In the genomic region with DNA sequence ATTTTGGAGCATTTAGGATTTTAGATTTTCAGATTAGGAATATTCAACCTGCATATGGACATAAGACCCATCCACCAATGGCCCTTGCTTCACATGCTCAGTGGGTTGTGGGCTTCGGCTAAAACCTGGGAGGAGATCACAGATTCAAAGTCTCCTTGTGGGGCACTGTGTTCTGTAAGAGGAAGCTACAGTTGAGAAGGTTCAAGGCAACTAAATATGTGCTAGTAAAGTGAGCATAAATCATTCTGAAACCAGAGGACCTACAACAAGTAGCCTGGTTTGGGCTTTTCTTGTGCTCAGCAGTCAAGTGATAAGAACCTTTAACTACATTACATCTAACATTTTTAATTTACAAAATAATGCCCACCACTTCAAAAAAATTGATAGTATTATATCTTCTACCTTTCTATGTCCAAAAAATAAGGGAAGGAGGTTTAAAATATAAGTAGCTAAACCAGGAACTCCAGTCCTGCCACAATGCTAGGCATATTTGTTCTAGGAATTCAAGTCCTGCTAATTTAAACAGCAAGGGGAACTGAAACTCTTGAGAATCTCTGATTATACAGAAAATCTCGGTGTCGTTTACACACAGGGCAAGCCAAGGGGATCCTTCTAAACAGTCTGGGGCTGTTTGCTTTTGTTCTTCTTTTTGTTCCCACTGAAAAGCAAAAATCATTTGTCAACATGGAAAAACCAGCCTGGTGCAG, we compare ENCODE assay signal across 9 cellular contexts. TPM values are rescaled to one million over a fixed set of nuclear protein-coding genes. Genes with fewer than 3 reads are reported as not detected.
DNase-seq lines count a peak whose midpoint lies in the region; ATAC-seq and TF ChIP-seq lines count a peak whose summit lies in the region.
"Had no signal": no experiment of that assay in that cellular context is flagged by ENCODE, and none has a peak within 500 bp of the region (broad histone marks: within the 10 kb centered on the region; RNA-seq: fewer than 3 reads in every experiment).

No MANE protein-coding gene starts in this region.

- H3K4me1 ChIP-seq in adrenal gland (replicated peaks in 1 of 2): peaks cover 24 to 44% of the 10 kb centered on the region in 2 donors

- peaks cover 65% of the 10 kb centered on the region for H3K4me1 Mint-ChIP-seq in WTC11

- no peak overlapping the region for H3K4me3 Mint-ChIP-seq in WTC11

- 75 to 90% (median 76%) methylated on average over 3 of the region's 3 CpGs for WGBS in adrenal gland, 4 donors

- no peaks in the 10 kb centered on the region for H3K9me3 Mint-ChIP-seq in WTC11

- H3K27me3 Mint-ChIP-seq in WTC11 (ENCODE audit: low read depth): no peaks in the 10 kb centered on the region

- intact Hi-C loops in adrenal gland (cut with DNase I): no loop called here

- peak; percentile 83 for ATAC-seq in GM19035 (IDR thresholded peaks at IDR 0.05; ENCODE audit: unreplicated experiment)
- ATAC-seq in HG03039 (IDR thresholded peaks at IDR 0.05; ENCODE audit: unreplicated experiment): peak; percentile 79
- ATAC-seq in WTC11: no peak

- CTCF ChIA-PET in WTC11 (lab: Charles Lee): interaction anchor here (1.7 kb wide), 1 partner anchor 39 kb away, joined by 4 read pairs; no protein-coding TSS in a partner anchor

- POLR2A ChIA-PET in WTC11 (lab: Charles Lee): interaction anchor here (0.6 kb wide), 1 partner anchor 103 kb away, joined by 4 read pairs; no protein-coding TSS in a partner anchor

- H3K27me3 ChIP-seq in adrenal gland: no peaks in the 10 kb centered on the region

- TF ChIP-seq CTCF in WTC11 (IDR thresholded peaks at IDR 0.05): no peak
- TF ChIP-seq CTCF in adrenal gland (IDR thresholded peaks at IDR 0.05): no peak

- no peaks in the 10 kb centered on the region for H3K9me3 ChIP-seq in adrenal gland (replicated peaks in 1 of 3)

- H3K36me3 Mint-ChIP-seq in WTC11: peaks cover 4% of the 10 kb centered on the region; the same call in 1 of the 2 replicates

- TF ChIP-seq POLR2A in adrenal gland (IDR thresholded peaks at IDR 0.05): no peak

- no peaks in the 10 kb centered on the region for H3K36me3 ChIP-seq in adrenal gland (replicated peaks in 1 of 2)

- DNase-seq in Ammon's horn (ENCODE audit: low spot score) (peak; percentile 28), WTC11 (ENCODE audit: low spot score) (no peak), adrenal gland (no peak), NCI-H1105 (lab: John Stamatoyannopoulos, UW) (no peak), NK-92 (lab: John Stamatoyannopoulos, UW; ENCODE audit: unreplicated experiment) (no peak), DMS 273 (lab: John Stamatoyannopoulos, UW; ENCODE audit: unreplicated experiment) (no peak)
- DNase-seq: NCI-H1694 had no signal

- peak overlapping the region in 1 of 5 donors; percentile 7 for H3K27ac ChIP-seq in adrenal gland

- no peak overlapping the region for H3K4me3 ChIP-seq in adrenal gland

- H3K27ac Mint-ChIP-seq in WTC11: peak overlapping the region; percentile 38; the same call in 1 of the 2 replicates

TF ChIP-seq in WTC11, 78 proteins besides CTCF, POLR2A, EP300 and RAD21:
- TF ChIP-seq NR2C2 (CRISPR knock-in tag; IDR thresholded peaks at IDR 0.05) (no peak), TP53 (CRISPR knock-in tag; IDR thresholded peaks at IDR 0.05) (no peak), TEAD1 (CRISPR knock-in tag; IDR thresholded peaks at IDR 0.05) (no peak), JAZF1 (CRISPR knock-in tag; IDR thresholded peaks at IDR 0.05) (no peak)
- TF ChIP-seq, protein P1, sequence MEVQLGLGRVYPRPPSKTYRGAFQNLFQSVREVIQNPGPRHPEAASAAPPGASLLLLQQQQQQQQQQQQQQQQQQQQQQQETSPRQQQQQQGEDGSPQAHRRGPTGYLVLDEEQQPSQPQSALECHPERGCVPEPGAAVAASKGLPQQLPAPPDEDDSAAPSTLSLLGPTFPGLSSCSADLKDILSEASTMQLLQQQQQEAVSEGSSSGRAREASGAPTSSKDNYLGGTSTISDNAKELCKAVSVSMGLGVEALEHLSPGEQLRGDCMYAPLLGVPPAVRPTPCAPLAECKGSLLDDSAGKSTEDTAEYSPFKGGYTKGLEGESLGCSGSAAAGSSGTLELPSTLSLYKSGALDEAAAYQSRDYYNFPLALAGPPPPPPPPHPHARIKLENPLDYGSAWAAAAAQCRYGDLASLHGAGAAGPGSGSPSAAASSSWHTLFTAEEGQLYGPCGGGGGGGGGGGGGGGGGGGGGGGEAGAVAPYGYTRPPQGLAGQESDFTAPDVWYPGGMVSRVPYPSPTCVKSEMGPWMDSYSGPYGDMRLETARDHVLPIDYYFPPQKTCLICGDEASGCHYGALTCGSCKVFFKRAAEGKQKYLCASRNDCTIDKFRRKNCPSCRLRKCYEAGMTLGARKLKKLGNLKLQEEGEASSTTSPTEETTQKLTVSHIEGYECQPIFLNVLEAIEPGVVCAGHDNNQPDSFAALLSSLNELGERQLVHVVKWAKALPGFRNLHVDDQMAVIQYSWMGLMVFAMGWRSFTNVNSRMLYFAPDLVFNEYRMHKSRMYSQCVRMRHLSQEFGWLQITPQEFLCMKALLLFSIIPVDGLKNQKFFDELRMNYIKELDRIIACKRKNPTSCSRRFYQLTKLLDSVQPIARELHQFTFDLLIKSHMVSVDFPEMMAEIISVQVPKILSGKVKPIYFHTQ (CRISPR knock-in tag; IDR thresholded peaks at IDR 0.05): no peak
- TF ChIP-seq, protein P2, sequence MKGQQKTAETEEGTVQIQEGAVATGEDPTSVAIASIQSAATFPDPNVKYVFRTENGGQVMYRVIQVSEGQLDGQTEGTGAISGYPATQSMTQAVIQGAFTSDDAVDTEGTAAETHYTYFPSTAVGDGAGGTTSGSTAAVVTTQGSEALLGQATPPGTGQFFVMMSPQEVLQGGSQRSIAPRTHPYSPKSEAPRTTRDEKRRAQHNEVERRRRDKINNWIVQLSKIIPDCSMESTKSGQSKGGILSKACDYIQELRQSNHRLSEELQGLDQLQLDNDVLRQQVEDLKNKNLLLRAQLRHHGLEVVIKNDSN (CRISPR knock-in tag; IDR thresholded peaks at IDR 0.05): no peak
- TF ChIP-seq, protein P3, sequence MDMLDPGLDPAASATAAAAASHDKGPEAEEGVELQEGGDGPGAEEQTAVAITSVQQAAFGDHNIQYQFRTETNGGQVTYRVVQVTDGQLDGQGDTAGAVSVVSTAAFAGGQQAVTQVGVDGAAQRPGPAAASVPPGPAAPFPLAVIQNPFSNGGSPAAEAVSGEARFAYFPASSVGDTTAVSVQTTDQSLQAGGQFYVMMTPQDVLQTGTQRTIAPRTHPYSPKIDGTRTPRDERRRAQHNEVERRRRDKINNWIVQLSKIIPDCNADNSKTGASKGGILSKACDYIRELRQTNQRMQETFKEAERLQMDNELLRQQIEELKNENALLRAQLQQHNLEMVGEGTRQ (CRISPR knock-in tag; IDR thresholded peaks at IDR 0.05): no peak
- TF ChIP-seq, protein P4, sequence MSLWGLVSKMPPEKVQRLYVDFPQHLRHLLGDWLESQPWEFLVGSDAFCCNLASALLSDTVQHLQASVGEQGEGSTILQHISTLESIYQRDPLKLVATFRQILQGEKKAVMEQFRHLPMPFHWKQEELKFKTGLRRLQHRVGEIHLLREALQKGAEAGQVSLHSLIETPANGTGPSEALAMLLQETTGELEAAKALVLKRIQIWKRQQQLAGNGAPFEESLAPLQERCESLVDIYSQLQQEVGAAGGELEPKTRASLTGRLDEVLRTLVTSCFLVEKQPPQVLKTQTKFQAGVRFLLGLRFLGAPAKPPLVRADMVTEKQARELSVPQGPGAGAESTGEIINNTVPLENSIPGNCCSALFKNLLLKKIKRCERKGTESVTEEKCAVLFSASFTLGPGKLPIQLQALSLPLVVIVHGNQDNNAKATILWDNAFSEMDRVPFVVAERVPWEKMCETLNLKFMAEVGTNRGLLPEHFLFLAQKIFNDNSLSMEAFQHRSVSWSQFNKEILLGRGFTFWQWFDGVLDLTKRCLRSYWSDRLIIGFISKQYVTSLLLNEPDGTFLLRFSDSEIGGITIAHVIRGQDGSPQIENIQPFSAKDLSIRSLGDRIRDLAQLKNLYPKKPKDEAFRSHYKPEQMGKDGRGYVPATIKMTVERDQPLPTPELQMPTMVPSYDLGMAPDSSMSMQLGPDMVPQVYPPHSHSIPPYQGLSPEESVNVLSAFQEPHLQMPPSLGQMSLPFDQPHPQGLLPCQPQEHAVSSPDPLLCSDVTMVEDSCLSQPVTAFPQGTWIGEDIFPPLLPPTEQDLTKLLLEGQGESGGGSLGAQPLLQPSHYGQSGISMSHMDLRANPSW (CRISPR knock-in tag; conservative IDR thresholded peaks at IDR 0.05; ENCODE audit: low read depth): no peak
- TF ChIP-seq, protein P5, sequence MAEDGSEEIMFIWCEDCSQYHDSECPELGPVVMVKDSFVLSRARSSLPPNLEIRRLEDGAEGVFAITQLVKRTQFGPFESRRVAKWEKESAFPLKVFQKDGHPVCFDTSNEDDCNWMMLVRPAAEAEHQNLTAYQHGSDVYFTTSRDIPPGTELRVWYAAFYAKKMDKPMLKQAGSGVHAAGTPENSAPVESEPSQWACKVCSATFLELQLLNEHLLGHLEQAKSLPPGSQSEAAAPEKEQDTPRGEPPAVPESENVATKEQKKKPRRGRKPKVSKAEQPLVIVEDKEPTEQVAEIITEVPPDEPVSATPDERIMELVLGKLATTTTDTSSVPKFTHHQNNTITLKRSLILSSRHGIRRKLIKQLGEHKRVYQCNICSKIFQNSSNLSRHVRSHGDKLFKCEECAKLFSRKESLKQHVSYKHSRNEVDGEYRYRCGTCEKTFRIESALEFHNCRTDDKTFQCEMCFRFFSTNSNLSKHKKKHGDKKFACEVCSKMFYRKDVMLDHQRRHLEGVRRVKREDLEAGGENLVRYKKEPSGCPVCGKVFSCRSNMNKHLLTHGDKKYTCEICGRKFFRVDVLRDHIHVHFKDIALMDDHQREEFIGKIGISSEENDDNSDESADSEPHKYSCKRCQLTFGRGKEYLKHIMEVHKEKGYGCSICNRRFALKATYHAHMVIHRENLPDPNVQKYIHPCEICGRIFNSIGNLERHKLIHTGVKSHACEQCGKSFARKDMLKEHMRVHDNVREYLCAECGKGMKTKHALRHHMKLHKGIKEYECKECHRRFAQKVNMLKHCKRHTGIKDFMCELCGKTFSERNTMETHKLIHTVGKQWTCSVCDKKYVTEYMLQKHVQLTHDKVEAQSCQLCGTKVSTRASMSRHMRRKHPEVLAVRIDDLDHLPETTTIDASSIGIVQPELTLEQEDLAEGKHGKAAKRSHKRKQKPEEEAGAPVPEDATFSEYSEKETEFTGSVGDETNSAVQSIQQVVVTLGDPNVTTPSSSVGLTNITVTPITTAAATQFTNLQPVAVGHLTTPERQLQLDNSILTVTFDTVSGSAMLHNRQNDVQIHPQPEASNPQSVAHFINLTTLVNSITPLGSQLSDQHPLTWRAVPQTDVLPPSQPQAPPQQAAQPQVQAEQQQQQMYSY (CRISPR knock-in tag; IDR thresholded peaks at IDR 0.05): no peak

RNA-seq across cellular contexts. Expression of a gene that starts 36.6 kb away (rescaled TPM):
- total RNA-seq in WTC11 (2021) (34.3 to 37.9 TPM (median 34.4 TPM) in 3 replicates), adrenal gland (10 to 100 TPM; 17.2 to 35.4 (median 24.4) TPM)
- polyA plus RNA-seq in adrenal gland: 10 to 100 TPM in 1 of 3 donors, 1 to 10 TPM in 2; 4.3 to 15.2 (median 4.4) TPM
